Comparison of ENCODE assay signal across 1 cellular context in the genomic region with DNA sequence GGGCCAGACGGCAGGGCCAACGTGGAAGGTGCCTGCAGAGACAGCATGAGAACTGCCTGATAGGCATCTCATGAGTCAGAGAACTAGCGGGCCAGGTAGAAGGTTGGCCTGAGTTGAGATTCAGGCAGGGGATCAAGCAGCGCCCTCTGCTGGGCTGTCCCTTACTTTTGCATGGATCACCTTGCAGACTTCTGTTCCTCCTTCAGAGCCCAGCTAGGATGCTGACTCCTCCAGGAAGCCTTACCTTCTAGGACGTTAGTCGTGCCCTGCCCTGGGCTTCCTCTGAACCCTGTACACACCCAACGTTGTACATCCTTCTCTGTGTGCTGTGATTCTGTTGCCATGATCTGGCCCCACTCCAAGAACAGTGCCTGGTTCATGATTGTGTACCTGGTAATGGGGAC.
TF ChIP-seq lines count a peak whose summit lies in the region.

No MANE protein-coding gene starts in this region.

TF ChIP-seq in GM12878, 131 proteins besides CTCF, POLR2A, EP300 and RAD21 (continued from another document):
- TF ChIP-seq PKNOX1 (IDR thresholded peaks at IDR 0.05) = no peak
- TF ChIP-seq, protein P1, sequence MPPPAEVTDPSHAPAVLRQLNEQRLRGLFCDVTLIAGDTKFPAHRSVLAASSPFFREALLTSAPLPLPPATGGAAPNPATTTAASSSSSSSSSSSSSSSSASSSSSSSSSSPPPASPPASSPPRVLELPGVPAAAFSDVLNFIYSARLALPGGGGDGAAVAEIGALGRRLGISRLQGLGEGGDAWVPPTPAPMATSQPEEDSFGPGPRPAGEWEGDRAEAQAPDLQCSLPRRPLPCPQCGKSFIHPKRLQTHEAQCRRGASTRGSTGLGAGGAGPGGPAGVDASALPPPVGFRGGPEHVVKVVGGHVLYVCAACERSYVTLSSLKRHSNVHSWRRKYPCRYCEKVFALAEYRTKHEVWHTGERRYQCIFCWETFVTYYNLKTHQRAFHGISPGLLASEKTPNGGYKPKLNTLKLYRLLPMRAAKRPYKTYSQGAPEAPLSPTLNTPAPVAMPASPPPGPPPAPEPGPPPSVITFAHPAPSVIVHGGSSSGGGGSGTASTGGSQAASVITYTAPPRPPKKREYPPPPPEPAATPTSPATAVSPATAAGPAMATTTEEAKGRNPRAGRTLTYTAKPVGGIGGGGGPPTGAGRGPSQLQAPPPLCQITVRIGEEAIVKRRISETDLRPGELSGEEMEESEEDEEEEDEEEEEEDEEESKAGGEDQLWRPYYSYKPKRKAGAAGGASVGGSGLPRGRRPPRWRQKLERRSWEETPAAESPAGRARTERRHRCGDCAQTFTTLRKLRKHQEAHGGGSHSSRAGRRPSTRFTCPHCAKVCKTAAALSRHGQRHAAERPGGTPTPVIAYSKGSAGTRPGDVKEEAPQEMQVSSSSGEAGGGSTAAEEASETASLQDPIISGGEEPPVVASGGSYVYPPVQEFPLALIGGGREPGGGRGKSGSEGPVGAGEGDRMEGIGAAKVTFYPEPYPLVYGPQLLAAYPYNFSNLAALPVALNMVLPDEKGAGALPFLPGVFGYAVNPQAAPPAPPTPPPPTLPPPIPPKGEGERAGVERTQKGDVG (CRISPR knock-in tag; IDR thresholded peaks at IDR 0.05) = no peak
- TF ChIP-seq CREB1 (IDR thresholded peaks at IDR 0.05; ENCODE audit: low read depth) = no peak
